In genomic region chr7:140325600-140325999, GRCh38 we compare ENCODE assay signal across 3 cellular contexts.
"Had no signal": no experiment of that assay in that cellular context is flagged by ENCODE, and none has a peak within 500 bp of the region (broad histone marks: within the 10 kb centered on the region; RNA-seq: fewer than 3 reads in every experiment).

No MANE protein-coding gene starts in this region.

- H3K4me1 ChIP-seq: foreskin keratinocyte had no signal

- H3K27me3 ChIP-seq: brain microvascular endothelial cell, foreskin keratinocyte, tibial artery had no signal

- H3K9me3 ChIP-seq: tibial artery had no signal

- H3K27ac ChIP-seq: brain microvascular endothelial cell, foreskin keratinocyte had no signal

- H3K36me3 ChIP-seq: brain microvascular endothelial cell, tibial artery had no signal
